ENCODE assay signal across 8 cellular contexts in the genomic region with DNA sequence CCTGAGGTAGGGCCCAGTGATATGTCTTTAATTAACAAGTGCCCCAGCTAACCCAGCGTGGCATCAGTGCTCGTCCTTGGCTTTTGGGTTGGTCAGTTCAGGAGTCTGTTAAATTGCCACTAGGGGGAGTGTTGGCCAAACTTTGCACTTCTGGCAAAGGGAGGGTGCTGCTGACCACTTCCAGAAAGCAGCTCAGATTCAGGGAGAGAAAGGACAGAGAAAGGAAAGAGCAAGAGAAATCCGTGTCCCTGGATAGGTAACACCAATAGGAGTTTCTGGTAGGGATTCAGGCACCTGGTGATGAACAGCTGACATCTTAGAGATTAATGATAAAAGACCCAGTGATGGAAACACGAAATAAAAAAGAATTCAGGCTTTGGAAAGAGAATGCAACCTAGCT.
A peak's percentile ranks its signal among the peaks of the same experiment; 100 is the strongest.
DNase-seq lines count a peak whose midpoint lies in the region; ATAC-seq, FAIRE-seq and TF ChIP-seq lines count a peak whose summit lies in the region.

No MANE protein-coding gene starts in this region.

- DNase-seq in GM10248 (ENCODE audit: extremely low spot score) (peak; percentile 34), Karpas-422 (peak; percentile 79), head of caudate nucleus (peak in 33 of 42 donors; percentile 24 to 84 (median 61)), posterior cingulate gyrus (peak in 7 of 10 donors; percentile 31 to 92 (median 61))

- CTCF ChIA-PET in GM10248 (lab: Yijun Ruan, JAX): interaction anchor here (0.7 to 3.0 kb wide), 22 partner anchors 10 to 386 kb away, joined by 3 to 17 read pairs (median 4); no protein-coding TSS in a partner anchor

- POLR2A ChIA-PET in GM10248 (lab: Yijun Ruan, JAX): no interaction called here

- no peak overlapping the region for H2AFZ ChIP-seq in Karpas-422 (ENCODE audit: low read length)

- peaks cover 38% of the 10 kb centered on the region for H4K20me1 ChIP-seq in Karpas-422 (ENCODE audit: insufficient read depth, low read depth, low read length)

- FAIRE-seq in TTC549 (lab: Jason Lieb, UNC): peak; percentile 22

- intact Hi-C loops in head of caudate nucleus (cut with DNase I) (no loop called here), posterior cingulate gyrus (cut with DNase I) (loop anchor here (1.0 to 10.0 kb wide), 3 partner anchors 215 to 483 kb away; no protein-coding TSS in a partner anchor)

- TF ChIP-seq CTCF in GM10248 (IDR thresholded peaks at IDR 0.05; ENCODE audit: control extremely low read depth, extremely low read depth, low read depth, missing control alignments): peak; percentile 33

- no peaks in the 10 kb centered on the region for H3K36me3 ChIP-seq in Karpas-422 (ENCODE audit: insufficient read depth, low read length)

- H3K79me2 ChIP-seq in Karpas-422 (ENCODE audit: low read length): no peaks in the 10 kb centered on the region

- no peak overlapping the region for H3K4me3 ChIP-seq in Karpas-422 (ENCODE audit: low read length)

- H3K4me2 ChIP-seq in Karpas-422 (ENCODE audit: low read depth, low read length, poor library complexity, severe bottlenecking): no peak overlapping the region

- H3K27ac ChIP-seq in Karpas-422 (ENCODE audit: low read length): no peak overlapping the region

- ATAC-seq in GM18511 (IDR thresholded peaks at IDR 0.05; ENCODE audit: unreplicated experiment) (no peak), HG03442 (IDR thresholded peaks at IDR 0.05; ENCODE audit: unreplicated experiment) (no peak), HG02973 (IDR thresholded peaks at IDR 0.05; ENCODE audit: unreplicated experiment) (no peak)

- H3K9me2 ChIP-seq in Karpas-422 (replicated peaks; ENCODE audit: insufficient read depth, low read length): no peaks in the 10 kb centered on the region

- no peaks in the 10 kb centered on the region for H3K9me3 ChIP-seq in Karpas-422 (ENCODE audit: low read length)

- no peak overlapping the region for H3K9ac ChIP-seq in Karpas-422 (ENCODE audit: low read length)

- H3K4me1 ChIP-seq in Karpas-422 (ENCODE audit: low read length): no peaks in the 10 kb centered on the region

- no peaks in the 10 kb centered on the region for H3K27me3 ChIP-seq in Karpas-422 (ENCODE audit: low read length)
